11 cellular contexts compared by ENCODE assay signal in genomic region chrX:77901506-77901905, GRCh38. TPM values are rescaled to one million over a fixed set of nuclear protein-coding genes. Genes with fewer than 3 reads are reported as not detected.
DNase-seq lines count a peak whose midpoint lies in the region; ATAC-seq, FAIRE-seq and TF ChIP-seq lines count a peak whose summit lies in the region.
"Had no signal": no experiment of that assay in that cellular context is flagged by ENCODE, and none has a peak within 500 bp of the region (broad histone marks: within the 10 kb centered on the region; RNA-seq: fewer than 3 reads in every experiment).

No MANE protein-coding gene starts in this region.

- H3K4me2 ChIP-seq in HepG2 (ENCODE audit: low read depth, low read length) = peak overlapping the region; percentile 68

- H3K4me3 Mint-ChIP-seq in stimulated activated naive CD8-positive, alpha-beta T cell treated with anti-CD3 and anti-CD28 coated beads, Interleukin-15, amount 100 ng/mL, for 72 hours = peak overlapping the region; percentile 52 to 99

- no peak for TF ChIP-seq CTCF in HepG2 (CRISPR knock-in tag; IDR thresholded peaks at IDR 0.05)
- TF ChIP-seq CTCF in right lobe of liver (IDR thresholded peaks at IDR 0.05) = no peak
- TF ChIP-seq CTCF in VCaP (conservative IDR thresholded peaks at IDR 0.05) = no peak

- BruUV-seq in HepG2 (replicated peaks; lab: Mats Ljungman, UMichigan) = no TSS peak

- H3K27ac ChIP-seq in HepG2 (ENCODE audit: extremely low read length, insufficient read depth, low read length) = no peak overlapping the region
- no peak overlapping the region for H3K27ac ChIP-seq in right lobe of liver
- peak overlapping the region; percentile 89; the same call in 1 of the 2 replicates for H3K27ac ChIP-seq in VCaP
- no peak overlapping the region for H3K27ac ChIP-seq in right cardiac atrium (ENCODE audit: low read length)

- peaks cover 0 to 11% of the 10 kb centered on the region in 2 experiments; a peak in 1 of 5 replicates for H3K36me3 ChIP-seq in HepG2 (replicated peaks in 1 of 2; ENCODE audit: control insufficient read depth in 1 of 2, insufficient read depth in 2 of 2, low read length in 2 of 2)
- H3K36me3 ChIP-seq in right lobe of liver = peaks cover 0 to 9% (median 0%) of the 10 kb centered on the region in 4 donors

- no peak for FAIRE-seq in HepG2 (lab: Jason Lieb, UNC)

- no peaks in the 10 kb centered on the region for H3K27me3 Mint-ChIP-seq in stimulated activated naive CD8-positive, alpha-beta T cell treated with anti-CD3 and anti-CD28 coated beads, Interleukin-15, amount 100 ng/mL, for 72 hours

- CTCF ChIA-PET in HepG2 (lab: Yijun Ruan, JAX; ENCODE audit: low intra/inter-chr PET ratio, low total read pairs) = no interaction called here

- H3K9me3 ChIP-seq in HepG2 (ENCODE audit: low read length) (no peaks in the 10 kb centered on the region), right lobe of liver (no peaks in the 10 kb centered on the region), right cardiac atrium (ENCODE audit: control insufficient read depth, low read length) (no peaks in the 10 kb centered on the region)

- ATAC-seq in HepG2 (no peak), right lobe of liver (no peak), right cardiac atrium (no peak)
- no peak for ATAC-seq in stimulated activated naive CD8-positive, alpha-beta T cell treated with anti-CD3 and anti-CD28 coated beads, Interleukin-15, amount 100 ng/mL, for 72 hours

- H4K20me1 ChIP-seq in HepG2 (ENCODE audit: insufficient read depth, low read length) = no peaks in the 10 kb centered on the region

- DNase-seq in HepG2 (ENCODE audit: low spot score) (no peak), right lobe of liver (no peak), right cardiac atrium (no peak), globus pallidus (ENCODE audit: low spot score) (no peak), NCI-H446 treated with DMSO at 0.1 percent for 48 hours (lab: John Stamatoyannopoulos, UW) (no peak)
- DNase-seq in stimulated activated naive CD8-positive, alpha-beta T cell treated with anti-CD3 and anti-CD28 coated beads, Interleukin-15, amount 100 ng/mL, for 72 hours = no peak
- DNase-seq in activated CD4-positive, CD25-positive, alpha-beta regulatory T cell (lab: John Stamatoyannopoulos, UW) = no peak
- DNase-seq: GOT3; stimulated activated CD4-positive, alpha-beta T cell treated with anti-CD3 and anti-CD28 coated beads, Interleukin-1b, Interleukin-23, amount 100 ng/mL, for 48 hours; stimulated activated naive CD4-positive, alpha-beta T cell had no signal

- H3K4me3 ChIP-seq in HepG2 (replicated peaks in 1 of 3; ENCODE audit: insufficient read depth in 1 of 3, low read depth in 2 of 3, low read length in 3 of 3) = peak overlapping the region in 1 of 3 experiments; percentile 4; a peak in 2 of 6 replicates
- H3K4me3 ChIP-seq in right lobe of liver = no peak overlapping the region
- H3K4me3 ChIP-seq in right cardiac atrium (ENCODE audit: low read length) = peak overlapping the region; percentile 98

- TF ChIP-seq POLR2A in HepG2 (IDR thresholded peaks at IDR 0.05; ENCODE audit: insufficient read depth in 1 of 2, low read depth in 2 of 2, low read length in 2 of 2) (no peak), right lobe of liver (IDR thresholded peaks at IDR 0.05) (no peak)

- H3K4me1 Mint-ChIP-seq in stimulated activated naive CD8-positive, alpha-beta T cell treated with anti-CD3 and anti-CD28 coated beads, Interleukin-15, amount 100 ng/mL, for 72 hours = peaks cover 12% of the 10 kb centered on the region

- WGBS in HepG2 (ENCODE audit: low lambda C conversion rate) = 83% methylated on average over 5 of the region's 5 CpGs
- 63% methylated on average over 3 of the region's 5 CpGs for WGBS in right lobe of liver (ENCODE audit: insufficient coverage, low coverage, low lambda C conversion rate, missing lambda C conversion rate)
- 77% methylated on average over 5 of the region's 5 CpGs for WGBS in right cardiac atrium

- in situ Hi-C loops in HepG2 (cut with HindIII; ENCODE audit: extremely low pct_ligation_motif_present, low pct_unique_long_range_greater_than_20kb) = loop anchor here (25.0 kb wide), 1 partner anchor 211 kb away; the partner anchor contains the start of gene PGK1

- TF ChIP-seq RAD21 in HepG2 (CRISPR knock-in tag; IDR thresholded peaks at IDR 0.05) = no peak

- H3K79me2 ChIP-seq in HepG2 (ENCODE audit: insufficient read depth, low read length) = peaks cover 29% of the 10 kb centered on the region

- H2AFZ ChIP-seq in HepG2 (ENCODE audit: low read length) = no peak overlapping the region

- H3K4me1 ChIP-seq in HepG2 (ENCODE audit: insufficient read depth, low read length) (peaks cover 15% of the 10 kb centered on the region; the same call in 1 of the 2 replicates), right lobe of liver (no peaks in the 10 kb centered on the region), right cardiac atrium (ENCODE audit: control insufficient read depth, insufficient read depth, low read length) (no peaks in the 10 kb centered on the region)

- TF ChIP-seq EP300 in HepG2 (IDR thresholded peaks at IDR 0.05; ENCODE audit: low read depth in 2 of 2, low read length in 2 of 2) (no peak), HepG2 (CRISPR knock-in tag; IDR thresholded peaks at IDR 0.05; ENCODE audit: borderline replicate concordance) (no peak)

- POLR2A ChIA-PET in HepG2 (lab: Yijun Ruan, JAX) = no interaction called here

- no peaks in the 10 kb centered on the region for H3K9me3 Mint-ChIP-seq in stimulated activated naive CD8-positive, alpha-beta T cell treated with anti-CD3 and anti-CD28 coated beads, Interleukin-15, amount 100 ng/mL, for 72 hours

- H3K9ac ChIP-seq in HepG2 (ENCODE audit: insufficient read depth, low read depth, low read length) = 0 out of 2 replicates have a peak overlapping the region, but pooled peaks have one; percentile 86

- peak overlapping the region in 1 of 2 donors; percentile 33 for H3K27ac Mint-ChIP-seq in stimulated activated naive CD8-positive, alpha-beta T cell treated with anti-CD3 and anti-CD28 coated beads, Interleukin-15, amount 100 ng/mL, for 72 hours

- intact Hi-C loops in HepG2 (cut with micrococcal nuclease; ENCODE audit: unreplicated experiment) (no loop called here), right lobe of liver (cut with DNase I) (no loop called here), right cardiac atrium (cut with DNase I) (no loop called here)

- H3K27me3 ChIP-seq in HepG2 (ENCODE audit: control insufficient read depth in 1 of 2, insufficient read depth in 2 of 2, low read length in 2 of 2) (no peaks in the 10 kb centered on the region; a peak in 1 of 5 replicates), right lobe of liver (no peaks in the 10 kb centered on the region), right cardiac atrium (ENCODE audit: control insufficient read depth, insufficient read depth) (no peaks in the 10 kb centered on the region)

RNA-seq across cellular contexts. Expression of gene COX7B, which starts 2.2 kb away (rescaled TPM):
- 375 and 491 TPM in 2 replicates for total RNA-seq in HepG2 (2016; rRNA removed; fragmentation: Illumina TruSeq; extraction: Trizol)
- total RNA-seq in HepG2 (2016; cell fraction: cytosol; rRNA removed; fragmentation: Illumina TruSeq; extraction: Trizol; ENCODE audit: low read depth) = 79.5 and 96.7 TPM in 2 replicates
- 390 and 556 TPM in 2 replicates for total RNA-seq in HepG2 (2016; cell fraction: insoluble cytoplasmic fraction; rRNA removed; fragmentation: Illumina TruSeq; extraction: Trizol)
- total RNA-seq in HepG2 (2016; cell fraction: membrane; rRNA removed; fragmentation: Illumina TruSeq; extraction: Trizol) = 87.7 and 103 TPM in 2 replicates
- 112 and 126 TPM in 2 replicates for total RNA-seq in HepG2 (2016; cell fraction: nucleus; rRNA removed; fragmentation: Illumina TruSeq; extraction: Trizol)
- 499 and 635 TPM in 2 replicates for polyA plus RNA-seq in HepG2 (2011; rRNA removed)
- 497 and 599 TPM in 2 replicates for polyA plus RNA-seq in HepG2 (2011; cell fraction: cytosol; rRNA removed)
- 114 and 133 TPM in 2 replicates for polyA plus RNA-seq in HepG2 (2011; cell fraction: nucleus; rRNA removed)
- 282 and 340 TPM in 2 replicates for polyA plus RNA-seq in HepG2 (2012)
- polyA plus RNA-seq in HepG2 (2016; cell fraction: cytosol; fragmentation: Illumina TruSeq; extraction: Trizol; ENCODE audit: low read depth) = 79.7 and 90.7 TPM in 2 replicates
- 485 TPM in 2 replicates for polyA plus RNA-seq in HepG2 (2016; cell fraction: insoluble cytoplasmic fraction; fragmentation: Illumina TruSeq; extraction: Trizol; ENCODE audit: low read depth)
- polyA plus RNA-seq in HepG2 (2016; cell fraction: membrane; fragmentation: Illumina TruSeq; extraction: Trizol; ENCODE audit: low read depth) = 71.2 and 84.6 TPM in 2 replicates
- 208 and 216 TPM in 2 replicates for polyA plus RNA-seq in HepG2 (2016; cell fraction: nucleus; fragmentation: Illumina TruSeq; extraction: Trizol; ENCODE audit: insufficient read depth, low read depth)
- 54.2 and 348 TPM in 2 replicates for polyA minus RNA-seq in HepG2 (2011; rRNA and poly(A)+ RNA removed; ENCODE audit: low replicate concordance)
- 59.8 and 70.3 TPM in 2 replicates for polyA minus RNA-seq in HepG2 (2011; cell fraction: cytosol; rRNA and poly(A)+ RNA removed)
- 29.9 and 37.2 TPM in 2 replicates for polyA minus RNA-seq in HepG2 (2011; cell fraction: nucleus; rRNA and poly(A)+ RNA removed)
- total RNA-seq in right lobe of liver = 100 to 1,000 TPM; 144 to 906 (median 181) TPM
- 1,000 to 10,000 TPM; 1,046 to 1,477 (median 1,227) TPM for total RNA-seq in right cardiac atrium
- 5,401 TPM for polyA plus RNA-seq in right cardiac atrium

RNA-seq across cellular contexts. Expression of gene MAGT1, which starts 6.3 kb away (rescaled TPM):
- total RNA-seq in HepG2 (2016; rRNA removed; fragmentation: Illumina TruSeq; extraction: Trizol) = 45.8 and 75.0 TPM in 2 replicates
- 4.1 and 5.6 TPM in 2 replicates for total RNA-seq in HepG2 (2016; cell fraction: cytosol; rRNA removed; fragmentation: Illumina TruSeq; extraction: Trizol; ENCODE audit: low read depth)
- total RNA-seq in HepG2 (2016; cell fraction: insoluble cytoplasmic fraction; rRNA removed; fragmentation: Illumina TruSeq; extraction: Trizol) = 48.0 and 80.6 TPM in 2 replicates
- total RNA-seq in HepG2 (2016; cell fraction: membrane; rRNA removed; fragmentation: Illumina TruSeq; extraction: Trizol) = 15.5 and 19.9 TPM in 2 replicates
- total RNA-seq in HepG2 (2016; cell fraction: nucleus; rRNA removed; fragmentation: Illumina TruSeq; extraction: Trizol) = 65.1 and 67.9 TPM in 2 replicates
- 31.4 and 38.0 TPM in 2 replicates for polyA plus RNA-seq in HepG2 (2011; rRNA removed)
- 23.8 and 35.1 TPM in 2 replicates for polyA plus RNA-seq in HepG2 (2011; cell fraction: cytosol; rRNA removed)
- 8.3 and 11.1 TPM in 2 replicates for polyA plus RNA-seq in HepG2 (2011; cell fraction: nucleus; rRNA removed)
- 36.2 and 42.1 TPM in 2 replicates for polyA plus RNA-seq in HepG2 (2012)
- polyA plus RNA-seq in HepG2 (2016; cell fraction: cytosol; fragmentation: Illumina TruSeq; extraction: Trizol; ENCODE audit: low read depth) = 3.0 and 3.1 TPM in 2 replicates
- 25.3 and 26.9 TPM in 2 replicates for polyA plus RNA-seq in HepG2 (2016; cell fraction: insoluble cytoplasmic fraction; fragmentation: Illumina TruSeq; extraction: Trizol; ENCODE audit: low read depth)
- 8.6 and 10.5 TPM in 2 replicates for polyA plus RNA-seq in HepG2 (2016; cell fraction: membrane; fragmentation: Illumina TruSeq; extraction: Trizol; ENCODE audit: low read depth)
- 49.7 TPM in 2 replicates for polyA plus RNA-seq in HepG2 (2016; cell fraction: nucleus; fragmentation: Illumina TruSeq; extraction: Trizol; ENCODE audit: insufficient read depth, low read depth)
- 35.0 and 86.8 TPM in 2 replicates for polyA minus RNA-seq in HepG2 (2011; rRNA and poly(A)+ RNA removed; ENCODE audit: low replicate concordance)
- polyA minus RNA-seq in HepG2 (2011; cell fraction: cytosol; rRNA and poly(A)+ RNA removed) = 47.7 and 57.0 TPM in 2 replicates
- 35.0 and 42.0 TPM in 2 replicates for polyA minus RNA-seq in HepG2 (2011; cell fraction: nucleus; rRNA and poly(A)+ RNA removed)
- total RNA-seq in right lobe of liver = 10 to 100 TPM; 54.8 to 78.3 (median 65.9) TPM
- 10 to 100 TPM; 47.1 to 66.4 (median 59.6) TPM for total RNA-seq in right cardiac atrium
- polyA plus RNA-seq in right cardiac atrium = 31.1 TPM

RNA-seq across cellular contexts. Expression of gene ATP7A, which starts 9.0 kb away (rescaled TPM):
- total RNA-seq in HepG2 (2016; rRNA removed; fragmentation: Illumina TruSeq; extraction: Trizol) = 3.9 and 4.7 TPM in 2 replicates
- 0.62 and 1.1 TPM in 2 replicates for total RNA-seq in HepG2 (2016; cell fraction: cytosol; rRNA removed; fragmentation: Illumina TruSeq; extraction: Trizol; ENCODE audit: low read depth)
- total RNA-seq in HepG2 (2016; cell fraction: insoluble cytoplasmic fraction; rRNA removed; fragmentation: Illumina TruSeq; extraction: Trizol) = 4.0 TPM in 2 replicates
- 1.2 and 1.5 TPM in 2 replicates for total RNA-seq in HepG2 (2016; cell fraction: membrane; rRNA removed; fragmentation: Illumina TruSeq; extraction: Trizol)
- total RNA-seq in HepG2 (2016; cell fraction: nucleus; rRNA removed; fragmentation: Illumina TruSeq; extraction: Trizol) = 5.6 and 6.4 TPM in 2 replicates
- 1.7 and 1.9 TPM in 2 replicates for polyA plus RNA-seq in HepG2 (2011; rRNA removed)
- 0.90 and 1.6 TPM in 2 replicates for polyA plus RNA-seq in HepG2 (2011; cell fraction: cytosol; rRNA removed)
- polyA plus RNA-seq in HepG2 (2011; cell fraction: nucleus; rRNA removed) = 0.95 and 1.5 TPM in 2 replicates
- polyA plus RNA-seq in HepG2 (2012) = 2.1 and 2.6 TPM in 2 replicates
- polyA plus RNA-seq in HepG2 (2016; cell fraction: cytosol; fragmentation: Illumina TruSeq; extraction: Trizol; ENCODE audit: low read depth) = 0.10 and 0.34 TPM in 2 replicates
- 1.1 and 1.5 TPM in 2 replicates for polyA plus RNA-seq in HepG2 (2016; cell fraction: insoluble cytoplasmic fraction; fragmentation: Illumina TruSeq; extraction: Trizol; ENCODE audit: low read depth)
- 0.20 and 0.26 TPM in 2 replicates for polyA plus RNA-seq in HepG2 (2016; cell fraction: membrane; fragmentation: Illumina TruSeq; extraction: Trizol; ENCODE audit: low read depth)
- polyA plus RNA-seq in HepG2 (2016; cell fraction: nucleus; fragmentation: Illumina TruSeq; extraction: Trizol; ENCODE audit: insufficient read depth, low read depth) = 1.9 and 2.1 TPM in 2 replicates
- polyA minus RNA-seq in HepG2 (2011; rRNA and poly(A)+ RNA removed; ENCODE audit: low replicate concordance) = 4.5 and 25.7 TPM in 2 replicates
- 5.3 and 7.2 TPM in 2 replicates for polyA minus RNA-seq in HepG2 (2011; cell fraction: cytosol; rRNA and poly(A)+ RNA removed)
- polyA minus RNA-seq in HepG2 (2011; cell fraction: nucleus; rRNA and poly(A)+ RNA removed) = 10.4 and 12.1 TPM in 2 replicates
- total RNA-seq in right lobe of liver = 1 to 10 TPM; 2.1 to 3.9 (median 3.2) TPM
- 10 to 100 TPM in 1 of 4 donors, 1 to 10 TPM in 3; 6.7 to 11.5 (median 7.8) TPM for total RNA-seq in right cardiac atrium
- polyA plus RNA-seq in right cardiac atrium = 1.6 TPM
